In genomic region chr5:142841511-142842255, GRCh38 we compare ENCODE assay signal across 1 cellular context.
TF ChIP-seq lines count a peak whose summit lies in the region.

No MANE protein-coding gene starts in this region.

TF ChIP-seq in GM23338, 12 proteins besides CTCF, POLR2A, EP300 and RAD21 (continued from another document):
- no peak for TF ChIP-seq NANOG (IDR thresholded peaks at IDR 0.05; ENCODE audit: borderline replicate concordance)
- TF ChIP-seq ZNF462 (CRISPR knock-in tag; IDR thresholded peaks at IDR 0.05), result no peak
- no peak for TF ChIP-seq EZH2 (IDR thresholded peaks at IDR 0.05; ENCODE audit: low read depth, unreplicated experiment)
- no peak for TF ChIP-seq REST (IDR thresholded peaks at IDR 0.05; ENCODE audit: unreplicated experiment)
- no peak for TF ChIP-seq EZH2phosphoT487 (IDR thresholded peaks at IDR 0.05; ENCODE audit: unreplicated experiment)
- no peak for TF ChIP-seq CREB1 (CRISPR knock-in tag; IDR thresholded peaks at IDR 0.05; ENCODE audit: low read depth)
